In the genomic region with DNA sequence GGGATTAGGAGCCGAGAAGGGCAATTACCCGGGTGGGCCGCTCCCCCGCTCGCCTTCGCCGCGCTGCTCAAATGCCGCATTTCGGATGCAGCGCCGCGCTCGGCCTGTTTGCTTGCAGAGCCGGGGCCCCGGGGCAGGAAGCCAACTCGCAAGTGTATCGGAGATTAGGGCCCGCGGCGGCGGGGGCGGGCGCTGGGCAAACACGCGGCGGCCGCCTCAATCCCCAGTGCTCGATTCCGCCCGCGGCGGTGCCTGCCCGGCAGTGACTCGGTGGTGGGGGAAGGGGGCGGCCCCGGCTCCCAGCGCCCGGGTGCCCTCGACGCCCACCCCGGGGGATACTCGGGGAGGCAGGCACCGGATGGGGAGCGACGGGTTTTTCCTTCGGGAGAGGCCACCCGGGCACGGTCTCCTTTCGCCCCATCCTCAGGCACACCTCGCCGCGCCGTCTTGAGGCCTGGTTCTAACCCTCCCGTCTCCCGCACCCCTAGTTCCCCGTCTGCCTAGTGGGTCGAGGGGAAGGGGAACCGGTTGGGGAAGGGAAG, we compare ENCODE assay signal across 8 cellular contexts. TPM values are rescaled to one million over a fixed set of nuclear protein-coding genes. Genes with fewer than 3 reads are reported as not detected.
DNase-seq lines count a peak whose midpoint lies in the region; TF ChIP-seq lines count a peak whose summit lies in the region.

No MANE protein-coding gene starts in this region.

- peak; percentile 9 for DNase-seq in NCI-H2107 (lab: John Stamatoyannopoulos, UW)
- no peak for DNase-seq in NCI-H2107 treated with DMSO at 0.1 percent for 48 hours (lab: John Stamatoyannopoulos, UW; ENCODE audit: unreplicated experiment)
- peak; percentile 19 for DNase-seq in NCI-H774 (lab: John Stamatoyannopoulos, UW)
- DNase-seq in activated T-cell treated with anti-CD3 and anti-CD28 coated beads for 4 hours, result peak; percentile 50
- DNase-seq in epithelial cell of proximal tubule (ENCODE audit: low read depth), result no peak
- peak; percentile 44 to 49 for DNase-seq in stimulated activated CD8-positive, alpha-beta memory T cell treated with anti-CD3 and anti-CD28 coated beads, Interleukin-4, amount 100 ng/mL, for 1 hour (ENCODE audit: low read depth in 2 of 2, low spot score in 1 of 2)
- no peak for DNase-seq in NCI-H1694 (lab: John Stamatoyannopoulos, UW)

- no peaks in the 10 kb centered on the region for H3K9me3 ChIP-seq in mononuclear cell (ENCODE audit: low read depth, low read length)

- peaks cover 29% of the 10 kb centered on the region for H3K4me1 ChIP-seq in mononuclear cell (ENCODE audit: insufficient read depth, low read length)

- H3K27me3 ChIP-seq in mononuclear cell (ENCODE audit: insufficient read depth, low read length), result peaks cover 47% of the 10 kb centered on the region

- no peak for TF ChIP-seq CTCF in epithelial cell of proximal tubule (conservative IDR thresholded peaks at IDR 0.05; ENCODE audit: low read depth, low read length)

- H3K4me3 ChIP-seq in epithelial cell of proximal tubule (ENCODE audit: low read depth, low read length) (peak overlapping the region; percentile 61), mononuclear cell (ENCODE audit: low read length) (peak overlapping the region; percentile 18)

RNA-seq across cellular contexts. Expression of a gene that starts 26.6 kb away (rescaled TPM):
- total RNA-seq in epithelial cell of proximal tubule, result not detected in 2 replicates
- total RNA-seq in mononuclear cell, result not detected

RNA-seq across cellular contexts. Expression of a gene that starts 38.3 kb away (rescaled TPM):
- 27.3 and 35.6 TPM in 2 replicates for total RNA-seq in epithelial cell of proximal tubule
- 29.8 TPM for total RNA-seq in mononuclear cell

RNA-seq across cellular contexts. Expression of a gene that starts 57.3 kb away (rescaled TPM):
- total RNA-seq in epithelial cell of proximal tubule (5.0 and 22.3 TPM in 2 replicates), mononuclear cell (4.4 TPM)

RNA-seq across cellular contexts. Expression of a gene that starts 58.4 kb away (rescaled TPM):
- total RNA-seq in epithelial cell of proximal tubule (393 and 559 TPM in 2 replicates), mononuclear cell (66.3 TPM)

Comparison
In these comparisons a context has a peak if more than half of its experiments do, and no peak if none do; other contexts are left out.
1. DNase-seq: peak in NCI-H2107 (single experiment), NCI-H774 (single experiment), activated T-cell treated with anti-CD3 and anti-CD28 coated beads for 4 hours (single experiment) and stimulated activated CD8-positive, alpha-beta memory T cell treated with anti-CD3 and anti-CD28 coated beads, Interleukin-4, amount 100 ng/mL, for 1 hour (2 of 2); none in NCI-H2107 treated with DMSO at 0.1 percent for 48 hours (single experiment), epithelial cell of proximal tubule (single experiment) and NCI-H1694 (single experiment).